In the genomic region with DNA sequence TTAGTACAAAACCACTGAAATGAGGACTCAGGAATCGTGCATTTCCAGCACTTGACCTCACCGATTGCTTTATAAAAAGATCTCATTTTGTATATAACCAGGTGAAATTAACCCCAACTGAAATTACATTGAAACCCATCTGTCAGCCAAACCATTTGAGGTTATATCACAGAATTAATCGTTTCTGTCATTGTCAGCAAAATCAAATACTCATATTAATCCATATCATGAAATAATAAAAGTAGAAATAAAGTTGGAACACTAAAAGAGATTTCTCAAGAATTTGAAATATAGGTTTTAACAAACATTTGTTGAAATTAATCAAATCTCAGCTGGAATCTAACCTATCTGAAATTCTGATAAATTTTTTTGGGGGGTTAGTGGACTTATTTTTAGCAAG, we compare ENCODE assay signal across 28 cellular contexts. TPM values are rescaled to one million over a fixed set of nuclear protein-coding genes. Genes with fewer than 3 reads are reported as not detected.
DNase-seq lines count a peak whose midpoint lies in the region; ATAC-seq, FAIRE-seq and TF ChIP-seq lines count a peak whose summit lies in the region.
"Had no signal": no experiment of that assay in that cellular context is flagged by ENCODE, and none has a peak within 500 bp of the region (broad histone marks: within the 10 kb centered on the region; RNA-seq: fewer than 3 reads in every experiment).

No MANE protein-coding gene starts in this region.

- CTCF ChIA-PET in A549 (lab: Yijun Ruan, JAX): no interaction called here
- CTCF ChIA-PET in K562 (lab: Yijun Ruan, JAX; ENCODE audit: low intra/inter-chr PET ratio): no interaction called here

- in situ Hi-C loops in K562 (cut with MboI): no loop called here

- no peaks in the 10 kb centered on the region for H3K36me3 ChIP-seq in K562 (ENCODE audit: control insufficient read depth, insufficient read depth, low read length)
- H3K36me3 ChIP-seq: BE2C, BLaER1 had no signal

- TF ChIP-seq RAD21 in A549 (conservative IDR thresholded peaks at IDR 0.05 in 1 of 2, IDR thresholded peaks at IDR 0.05 in 1 of 2): no peak
- no peak for TF ChIP-seq RAD21 in K562 (CRISPR knock-in tag; conservative IDR thresholded peaks at IDR 0.05 in 1 of 2, IDR thresholded peaks at IDR 0.05 in 1 of 2)

- no peak for TF ChIP-seq CTCF in A549 (IDR thresholded peaks at IDR 0.05)
- TF ChIP-seq CTCF in K562 (IDR thresholded peaks at IDR 0.05 in 2 of 3, conservative IDR thresholded peaks at IDR 0.05 in 1 of 3; ENCODE audit: insufficient read depth in 2 of 3, low read depth in 1 of 3, low read length in 3 of 3): no peak

- H3K27me3 ChIP-seq in K562 (ENCODE audit: control insufficient read depth in 2 of 2, insufficient read depth in 2 of 2, low read length in 2 of 2): no peaks in the 10 kb centered on the region
- H3K27me3 ChIP-seq: BE2C, BLaER1 had no signal

- H3K4me2 ChIP-seq in A549 (no peak overlapping the region), K562 (ENCODE audit: insufficient read depth, low read length) (no peak overlapping the region)
- H3K4me2 ChIP-seq: BLaER1 had no signal

- no peaks in the 10 kb centered on the region for H4K20me1 ChIP-seq in K562 (replicated peaks; ENCODE audit: control insufficient read depth, insufficient read depth, low read length)
- H4K20me1 ChIP-seq: BLaER1 had no signal

- no peaks in the 10 kb centered on the region for H3K4me1 ChIP-seq in A549
- no peaks in the 10 kb centered on the region for H3K4me1 ChIP-seq in K562 (replicated peaks in 1 of 2; ENCODE audit: control insufficient read depth in 2 of 2, insufficient read depth in 2 of 2, low read length in 2 of 2)
- H3K4me1 ChIP-seq: BE2C, BLaER1 had no signal

- H3K27ac ChIP-seq in A549 (no peak overlapping the region), K562 (ENCODE audit: extremely low read depth, low read depth, low read length) (no peak overlapping the region)
- H3K27ac ChIP-seq: BLaER1 had no signal

- DNase-seq in A549 (ENCODE audit: low read depth in 1 of 2, low spot score in 1 of 2): no peak
- no peak for DNase-seq in K562 (ENCODE audit: extremely low read depth in 1 of 4, low spot score in 3 of 4)
- DNase-seq in activated gamma-delta T cell (lab: John Stamatoyannopoulos, UW): no peak
- DNase-seq: 8988T; ACHN; BE2C; C1 segment of cervical spinal cord; CD4-positive, alpha-beta memory T cell; CD4-positive, CD25-positive, alpha-beta regulatory T cell; CD8-positive, alpha-beta memory T cell; COR-L47; DMS 273 treated with DMSO at 0.1 percent for 48 hours; DMS153; DMS53; DMS79; DND-41; EL; GDM1 had no signal

- TF ChIP-seq POLR2A in A549 (IDR thresholded peaks at IDR 0.05; ENCODE audit: low read length) (no peak), K562 (conservative IDR thresholded peaks at IDR 0.05) (no peak)

- BruUV-seq in K562 (replicated peaks; lab: Mats Ljungman, UMichigan): no TSS peak

- no peak overlapping the region for H3K4me3 ChIP-seq in A549
- no peak overlapping the region for H3K4me3 ChIP-seq in K562
- H3K4me3 ChIP-seq: BLaER1, GM12878 had no signal

- WGBS in A549 (ENCODE audit: missing lambda C conversion rate): 6% methylated on average over 3 of the region's 3 CpGs
- WGBS in K562 (ENCODE audit: insufficient coverage, low coverage, missing lambda C conversion rate): 0% methylated on average over 3 of the region's 3 CpGs

- H3K9me3 ChIP-seq in A549: no peaks in the 10 kb centered on the region
- no peaks in the 10 kb centered on the region for H3K9me3 ChIP-seq in K562 (replicated peaks; ENCODE audit: control insufficient read depth, insufficient read depth, low read depth, low read length)
- H3K9me3 ChIP-seq: BE2C, BLaER1 had no signal

- no peak overlapping the region for H3K9ac ChIP-seq in K562 (ENCODE audit: insufficient read depth in 1 of 2, low read depth in 2 of 2, low read length in 2 of 2)
- H3K9ac ChIP-seq: BLaER1 had no signal

- FAIRE-seq in A204.1 (lab: Jason Lieb, UNC): peak; percentile 3
- FAIRE-seq in A549 (lab: Jason Lieb, UNC): no peak
- FAIRE-seq in K562 (lab: Jason Lieb, UNC): no peak
- FAIRE-seq: GM12878, GM12892, GM18507 had no signal

- POLR2A ChIA-PET in A549 (lab: Yijun Ruan, JAX) (no interaction called here), K562 (lab: Yijun Ruan, JAX) (no interaction called here)

- H2AFZ ChIP-seq in K562 (ENCODE audit: low read depth, low read length): no peak overlapping the region

- intact Hi-C loops in K562 (cut with micrococcal nuclease): no loop called here

- no peaks in the 10 kb centered on the region for H3K79me2 ChIP-seq in K562 (ENCODE audit: control insufficient read depth, insufficient read depth, low read length)

- no peaks in the 10 kb centered on the region for H3K9me1 ChIP-seq in K562 (ENCODE audit: control insufficient read depth, insufficient read depth, low read length)

- TF ChIP-seq EP300 in A549 (IDR thresholded peaks at IDR 0.05): no peak
- TF ChIP-seq EP300 in K562 (IDR thresholded peaks at IDR 0.05; ENCODE audit: low read length): no peak

- ATAC-seq in A549: no peak
- no peak for ATAC-seq in K562
- no peak for ATAC-seq in HG03025 (IDR thresholded peaks at IDR 0.05; ENCODE audit: low FRiP score, unreplicated experiment)
- ATAC-seq: GM12878 had no signal

TF ChIP-seq in A549, 52 proteins besides CTCF, POLR2A, EP300 and RAD21:
- TF ChIP-seq FOXS1 (CRISPR knock-in tag; IDR thresholded peaks at IDR 0.05): no peak
- peak; percentile 54 for TF ChIP-seq MAFK (IDR thresholded peaks at IDR 0.05; ENCODE audit: partially characterized antibody)

TF ChIP-seq in K562, 482 proteins besides CTCF, POLR2A, EP300 and RAD21 (continues in another document):
- TF ChIP-seq, protein P1, sequence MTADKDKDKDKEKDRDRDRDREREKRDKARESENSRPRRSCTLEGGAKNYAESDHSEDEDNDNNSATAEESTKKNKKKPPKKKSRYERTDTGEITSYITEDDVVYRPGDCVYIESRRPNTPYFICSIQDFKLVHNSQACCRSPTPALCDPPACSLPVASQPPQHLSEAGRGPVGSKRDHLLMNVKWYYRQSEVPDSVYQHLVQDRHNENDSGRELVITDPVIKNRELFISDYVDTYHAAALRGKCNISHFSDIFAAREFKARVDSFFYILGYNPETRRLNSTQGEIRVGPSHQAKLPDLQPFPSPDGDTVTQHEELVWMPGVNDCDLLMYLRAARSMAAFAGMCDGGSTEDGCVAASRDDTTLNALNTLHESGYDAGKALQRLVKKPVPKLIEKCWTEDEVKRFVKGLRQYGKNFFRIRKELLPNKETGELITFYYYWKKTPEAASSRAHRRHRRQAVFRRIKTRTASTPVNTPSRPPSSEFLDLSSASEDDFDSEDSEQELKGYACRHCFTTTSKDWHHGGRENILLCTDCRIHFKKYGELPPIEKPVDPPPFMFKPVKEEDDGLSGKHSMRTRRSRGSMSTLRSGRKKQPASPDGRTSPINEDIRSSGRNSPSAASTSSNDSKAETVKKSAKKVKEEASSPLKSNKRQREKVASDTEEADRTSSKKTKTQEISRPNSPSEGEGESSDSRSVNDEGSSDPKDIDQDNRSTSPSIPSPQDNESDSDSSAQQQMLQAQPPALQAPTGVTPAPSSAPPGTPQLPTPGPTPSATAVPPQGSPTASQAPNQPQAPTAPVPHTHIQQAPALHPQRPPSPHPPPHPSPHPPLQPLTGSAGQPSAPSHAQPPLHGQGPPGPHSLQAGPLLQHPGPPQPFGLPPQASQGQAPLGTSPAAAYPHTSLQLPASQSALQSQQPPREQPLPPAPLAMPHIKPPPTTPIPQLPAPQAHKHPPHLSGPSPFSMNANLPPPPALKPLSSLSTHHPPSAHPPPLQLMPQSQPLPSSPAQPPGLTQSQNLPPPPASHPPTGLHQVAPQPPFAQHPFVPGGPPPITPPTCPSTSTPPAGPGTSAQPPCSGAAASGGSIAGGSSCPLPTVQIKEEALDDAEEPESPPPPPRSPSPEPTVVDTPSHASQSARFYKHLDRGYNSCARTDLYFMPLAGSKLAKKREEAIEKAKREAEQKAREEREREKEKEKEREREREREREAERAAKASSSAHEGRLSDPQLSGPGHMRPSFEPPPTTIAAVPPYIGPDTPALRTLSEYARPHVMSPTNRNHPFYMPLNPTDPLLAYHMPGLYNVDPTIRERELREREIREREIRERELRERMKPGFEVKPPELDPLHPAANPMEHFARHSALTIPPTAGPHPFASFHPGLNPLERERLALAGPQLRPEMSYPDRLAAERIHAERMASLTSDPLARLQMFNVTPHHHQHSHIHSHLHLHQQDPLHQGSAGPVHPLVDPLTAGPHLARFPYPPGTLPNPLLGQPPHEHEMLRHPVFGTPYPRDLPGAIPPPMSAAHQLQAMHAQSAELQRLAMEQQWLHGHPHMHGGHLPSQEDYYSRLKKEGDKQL (CRISPR knock-in tag; IDR thresholded peaks at IDR 0.05; ENCODE audit: borderline replicate concordance): no peak
- peak; percentile 39; the same call in 1 of the 2 replicates for TF ChIP-seq MAFK (IDR thresholded peaks at IDR 0.05; ENCODE audit: low read length)

RNA-seq across cellular contexts. Expression of a gene that starts 23.7 kb away (rescaled TPM):
- polyA plus RNA-seq in A549 (2011; rRNA removed) (not detected in 2 replicates), A549 (2017; fragmentation: RNase III; extraction: RNeasy Plus Mini Kit Qiagen cat#74134 plus additional on column Dnase treatment) (not detected in 3 replicates), K562 (2011; rRNA removed) (not detected in 2 replicates), K562 (2014; fragmentation: Illumina TruSeq; extraction: Trizol) (not detected in 2 replicates), K562 (2014; fragmentation: Nextera tagmentation; extraction: Ambion mirVana) (not detected), K562 (2014; rRNA removed) (not detected in 2 replicates)
- polyA plus RNA-seq in A549 (2012; cell fraction: cytosol; rRNA removed): not detected in 2 replicates
- not detected in 2 replicates for polyA plus RNA-seq in A549 (2012; cell fraction: nucleus; rRNA removed)
- polyA minus RNA-seq in A549 (2011; rRNA and poly(A)+ RNA removed): not detected in 2 replicates
- total RNA-seq in K562 (2011; cell fraction: chromatin; rRNA removed; ENCODE audit: low replicate concordance): not detected in 2 replicates
- not detected in 2 replicates for total RNA-seq in K562 (2011; cell fraction: nucleolus; rRNA removed)
- not detected in 2 replicates for total RNA-seq in K562 (2011; cell fraction: nucleoplasm; rRNA removed)
- total RNA-seq in K562 (2014; rRNA removed) (not detected in 2 replicates), K562 (2014; rRNA removed; fragmentation: Illumina TruSeq; extraction: Trizol) (not detected in 2 replicates), K562 (2015; rRNA removed; fragmentation: Illumina TruSeq; extraction: Trizol) (not detected in 2 replicates), K562 (2021) (not detected in 2 replicates)
- not detected in 2 replicates for polyA plus RNA-seq in K562 (2011; cell fraction: cytosol; rRNA removed)
- polyA plus RNA-seq in K562 (2011; cell fraction: nucleus; rRNA removed): not detected in 2 replicates
- not detected in 2 replicates for polyA plus RNA-seq in K562 (2012)
- not detected in 2 replicates for polyA minus RNA-seq in K562 (2011; rRNA and poly(A)+ RNA removed)
- polyA minus RNA-seq in K562 (2011; cell fraction: cytosol; rRNA and poly(A)+ RNA removed): not detected in 2 replicates
- polyA minus RNA-seq in K562 (2011; cell fraction: nucleus; rRNA and poly(A)+ RNA removed): not detected in 2 replicates
- total RNA-seq: A673; CD4-positive, alpha-beta memory T cell; CD4-positive, CD25-positive, alpha-beta regulatory T cell; CD8-positive, alpha-beta memory T cell; Daoy; G401 had no signal
- polyA plus RNA-seq: AG04450; CD4-positive, alpha-beta memory T cell; CD4-positive, CD25-positive, alpha-beta regulatory T cell; CD8-positive, alpha-beta memory T cell had no signal
